8 cellular contexts compared by ENCODE assay signal in the genomic region with DNA sequence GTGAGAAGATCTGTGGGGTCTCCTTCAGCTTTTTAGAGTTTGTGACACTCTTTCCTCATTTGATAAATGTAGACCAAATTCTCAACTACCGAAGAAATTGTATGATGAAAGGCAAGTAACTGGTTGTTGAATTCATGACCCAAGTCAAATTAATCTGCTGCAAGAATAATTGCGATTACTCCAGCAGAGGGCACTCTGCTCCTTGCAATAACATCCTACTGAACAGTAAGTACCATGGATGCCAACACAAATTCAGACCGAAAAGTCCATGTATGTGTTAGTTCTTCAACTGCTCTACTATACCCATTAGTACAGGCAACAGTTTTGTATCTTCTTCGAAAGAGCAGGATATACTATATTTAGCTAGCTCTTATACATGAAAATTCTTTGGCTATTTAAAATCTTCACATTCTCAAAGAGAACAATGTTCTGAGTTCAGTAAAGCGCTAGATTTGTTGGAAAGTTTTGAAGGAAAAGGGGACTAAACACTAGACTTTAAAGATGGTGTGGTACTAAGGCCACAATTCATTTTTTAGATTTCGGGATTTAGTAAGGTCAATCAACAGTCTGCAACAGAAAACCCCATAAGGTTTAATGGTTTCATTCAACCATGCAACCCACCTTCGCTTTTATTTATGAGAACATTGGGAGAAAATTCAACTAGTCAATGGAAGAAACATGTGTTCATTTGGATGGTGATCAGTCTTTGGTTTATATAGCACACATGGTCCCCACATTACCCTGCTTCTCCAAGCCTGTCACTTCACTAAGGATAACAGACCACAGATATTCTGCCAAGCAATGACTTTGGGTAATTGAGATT.
DNase-seq lines count a peak whose midpoint lies in the region; ATAC-seq and TF ChIP-seq lines count a peak whose summit lies in the region.

No MANE protein-coding gene starts in this region.

- peak; percentile 83 for TF ChIP-seq CTCF in C4-2B (conservative IDR thresholded peaks at IDR 0.05)

- H3K27me3 Mint-ChIP-seq in activated T-helper 1 cell treated with anti-CD3 and anti-CD28 coated beads, Interleukin-12 subunit alpha, Interleukin-12 subunit beta, Interleukin-2, Interleukin-4 antibody, amounts not matched to agents 30 ng/mL and 10 ng/mL and 1 ng/mL, durations not matched to agents 14 hours and 24 hours and 36 hours (ENCODE audit: insufficient read depth), result peaks cover 6% of the 10 kb centered on the region

- ATAC-seq in GM18858 (IDR thresholded peaks at IDR 0.05; ENCODE audit: unreplicated experiment) (peak; percentile 67), HG03469 (IDR thresholded peaks at IDR 0.05; ENCODE audit: unreplicated experiment) (peak; percentile 59), GM19467 (IDR thresholded peaks at IDR 0.05; ENCODE audit: unreplicated experiment) (no peak)

- H3K4me1 Mint-ChIP-seq in activated T-helper 1 cell treated with anti-CD3 and anti-CD28 coated beads, Interleukin-12 subunit alpha, Interleukin-12 subunit beta, Interleukin-2, Interleukin-4 antibody, amounts not matched to agents 30 ng/mL and 10 ng/mL and 1 ng/mL, durations not matched to agents 14 hours and 24 hours and 36 hours (ENCODE audit: low read depth), result peaks cover 7% of the 10 kb centered on the region

- no peak overlapping the region for H3K27ac Mint-ChIP-seq in activated T-helper 1 cell treated with anti-CD3 and anti-CD28 coated beads, Interleukin-12 subunit alpha, Interleukin-12 subunit beta, Interleukin-2, Interleukin-4 antibody, amounts not matched to agents 30 ng/mL and 10 ng/mL and 1 ng/mL, durations not matched to agents 14 hours and 24 hours and 36 hours

- intact Hi-C loops in activated T-helper 1 cell treated with anti-CD3 and anti-CD28 coated beads, Interleukin-12 subunit alpha, Interleukin-12 subunit beta, Interleukin-2, Interleukin-4 antibody, amounts not matched to agents 30 ng/mL and 10 ng/mL and 1 ng/mL, durations not matched to agents 14 hours and 24 hours and 36 hours (cut with micrococcal nuclease), result loop anchor here (1.0 to 5.0 kb wide), 4 partner anchors 23 to 1986 kb away; partner anchors contain the start of genes INPP4B and RNF150

- no peaks in the 10 kb centered on the region for H3K9me3 Mint-ChIP-seq in activated T-helper 1 cell treated with anti-CD3 and anti-CD28 coated beads, Interleukin-12 subunit alpha, Interleukin-12 subunit beta, Interleukin-2, Interleukin-4 antibody, amounts not matched to agents 30 ng/mL and 10 ng/mL and 1 ng/mL, durations not matched to agents 14 hours and 24 hours and 36 hours

- H3K36me3 Mint-ChIP-seq in activated T-helper 1 cell treated with anti-CD3 and anti-CD28 coated beads, Interleukin-12 subunit alpha, Interleukin-12 subunit beta, Interleukin-2, Interleukin-4 antibody, amounts not matched to agents 30 ng/mL and 10 ng/mL and 1 ng/mL, durations not matched to agents 14 hours and 24 hours and 36 hours (ENCODE audit: low read depth), result no peaks in the 10 kb centered on the region

- DNase-seq in NCI-H82 treated with DMSO at 0.1 percent for 48 hours (lab: John Stamatoyannopoulos, UW; ENCODE audit: unreplicated experiment), result peak; percentile 15
- peak; percentile 28 for DNase-seq in activated T-helper 1 cell treated with anti-CD3 and anti-CD28 coated beads, Interleukin-12 subunit alpha, Interleukin-12 subunit beta, Interleukin-2, Interleukin-4 antibody, amounts not matched to agents 30 ng/mL and 10 ng/mL and 1 ng/mL, durations not matched to agents 14 hours and 24 hours and 36 hours (ENCODE audit: low spot score)
- DNase-seq in foreskin melanocyte, result peak; percentile 79
- peak; percentile 42 for DNase-seq in occipital lobe (lab: John Stamatoyannopoulos, UW)

- H3K27ac ChIP-seq in C4-2B, result no peak overlapping the region

- H3K4me3 Mint-ChIP-seq in activated T-helper 1 cell treated with anti-CD3 and anti-CD28 coated beads, Interleukin-12 subunit alpha, Interleukin-12 subunit beta, Interleukin-2, Interleukin-4 antibody, amounts not matched to agents 30 ng/mL and 10 ng/mL and 1 ng/mL, durations not matched to agents 14 hours and 24 hours and 36 hours, result no peak overlapping the region

Comparison
In these comparisons a context has a peak if more than half of its experiments do, and no peak if none do; other contexts are left out.
1. DNase-seq: peak in every context shown above with its lines; median percentile 79 in foreskin melanocyte; 42 in occipital lobe; 28 in activated T-helper 1 cell treated with anti-CD3 and anti-CD28 coated beads, Interleukin-12 subunit alpha, Interleukin-12 subunit beta, Interleukin-2, Interleukin-4 antibody, amounts not matched to agents 30 ng/mL and 10 ng/mL and 1 ng/mL, durations not matched to agents 14 hours and 24 hours and 36 hours; 15 in NCI-H82 treated with DMSO at 0.1 percent for 48 hours.